ENCODE assay signal across 8 cellular contexts in genomic region chr15:90895571-90896117, GRCh38. TPM values are rescaled to one million over a fixed set of nuclear protein-coding genes. Genes with fewer than 3 reads are reported as not detected.
A peak's percentile ranks its signal among the peaks of the same experiment; 100 is the strongest.
DNase-seq lines count a peak whose midpoint lies in the region; TF ChIP-seq lines count a peak whose summit lies in the region.

No MANE protein-coding gene starts in this region.

- peaks cover 42 to 60% of the 10 kb centered on the region in 2 donors for H3K36me3 Mint-ChIP-seq in CD14-positive monocyte
- no peaks in the 10 kb centered on the region for H3K36me3 Mint-ChIP-seq in osteocyte (ENCODE audit: unreplicated experiment)

- H3K4me3 Mint-ChIP-seq in CD14-positive monocyte (no peak overlapping the region), osteocyte (ENCODE audit: unreplicated experiment) (no peak overlapping the region)

- peak overlapping the region; percentile 74 for H3K27ac ChIP-seq in layer of hippocampus (ENCODE audit: low read depth, low read length)

- peak; percentile 8 for TF ChIP-seq CTCF in CD14-positive monocyte (IDR thresholded peaks at IDR 0.05)
- TF ChIP-seq CTCF in osteocyte (IDR thresholded peaks at IDR 0.05) = no peak

- H3K27ac Mint-ChIP-seq in CD14-positive monocyte = peak overlapping the region; percentile 33 to 89 (median 61)
- no peak overlapping the region for H3K27ac Mint-ChIP-seq in osteocyte (ENCODE audit: unreplicated experiment)

- no peaks in the 10 kb centered on the region for H3K27me3 ChIP-seq in layer of hippocampus (ENCODE audit: control insufficient read depth, insufficient read depth, low read length)

- H3K4me1 Mint-ChIP-seq in CD14-positive monocyte (peaks cover 31% of the 10 kb centered on the region), osteocyte (ENCODE audit: unreplicated experiment) (no peaks in the 10 kb centered on the region)

- H3K27me3 Mint-ChIP-seq in CD14-positive monocyte (ENCODE audit: low read depth in 3 of 3) = peaks cover 0 to 3% (median 2%) of the 10 kb centered on the region in 3 donors
- no peaks in the 10 kb centered on the region for H3K27me3 Mint-ChIP-seq in osteocyte (ENCODE audit: unreplicated experiment)

- H3K9me3 Mint-ChIP-seq in CD14-positive monocyte (no peaks in the 10 kb centered on the region), osteocyte (ENCODE audit: unreplicated experiment) (no peaks in the 10 kb centered on the region)

- DNase-seq in CD14-positive monocyte (ENCODE audit: low spot score) = no peak
- peak; percentile 51 for DNase-seq in HT-29 (ENCODE audit: low spot score)
- DNase-seq in SK-N-DZ (ENCODE audit: low spot score) = peak; percentile 83
- DNase-seq in stimulated activated naive CD4-positive, alpha-beta T cell treated with Interleukin-2 at 50 U/mL for 16 hours (lab: John Stamatoyannopoulos, UW) = no peak
- DNase-seq in stimulated activated CD4-positive, alpha-beta T cell treated with anti-CD3 and anti-CD28 coated beads, Interleukin-4, amount 100 ng/mL, for 24 hours = no peak
- no peak for DNase-seq in retina
- DNase-seq in osteocyte (ENCODE audit: extremely low spot score, unreplicated experiment) = no peak

- intact Hi-C loops in CD14-positive monocyte (cut with micrococcal nuclease) = loop anchor here in 1 of 2 donors (5.0 kb wide), 1 partner anchor 37 kb away; the partner anchor contains the start of gene HDDC3

RNA-seq across cellular contexts. Expression of gene MAN2A2, which starts 7.5 kb away (rescaled TPM):
- polyA plus RNA-seq in CD14-positive monocyte = 1 to 10 TPM; 6.6 to 7.3 TPM
- total RNA-seq in HT-29 (2014; rRNA removed; shearing (Covaris generic)) = 29.8 and 32.7 TPM in 2 replicates
- 8.3 and 8.6 TPM in 2 replicates for polyA plus RNA-seq in SK-N-DZ (2014; cell fraction: cytosol; rRNA removed)
- polyA plus RNA-seq in SK-N-DZ (2014; cell fraction: nucleus; rRNA removed) = 88.2 and 151 TPM in 2 replicates
- 65.2 and 70.0 TPM in 2 replicates for total RNA-seq in osteocyte

RNA-seq across cellular contexts. Expression of gene FES, which starts 11.3 kb away (rescaled TPM):
- polyA plus RNA-seq in CD14-positive monocyte = 100 to 1,000 TPM; 140 to 157 TPM
- total RNA-seq in HT-29 (2014; rRNA removed; shearing (Covaris generic)) = 0.31 and 0.43 TPM in 2 replicates
- 4.5 and 5.1 TPM in 2 replicates for polyA plus RNA-seq in SK-N-DZ (2014; cell fraction: cytosol; rRNA removed)
- 4.8 and 13.5 TPM in 2 replicates for polyA plus RNA-seq in SK-N-DZ (2014; cell fraction: nucleus; rRNA removed)
- 2.2 and 2.5 TPM in 2 replicates for total RNA-seq in osteocyte

RNA-seq across cellular contexts. Expression of gene FURIN, which starts 27.3 kb away (rescaled TPM):
- 10 to 100 TPM in 1 of 2 donors, 1 to 10 TPM in 1; 6.5 to 14.3 TPM for polyA plus RNA-seq in CD14-positive monocyte
- total RNA-seq in HT-29 (2014; rRNA removed; shearing (Covaris generic)) = 54.5 and 63.4 TPM in 2 replicates
- polyA plus RNA-seq in SK-N-DZ (2014; cell fraction: cytosol; rRNA removed) = 6.1 and 6.3 TPM in 2 replicates
- 5.4 and 10.3 TPM in 2 replicates for polyA plus RNA-seq in SK-N-DZ (2014; cell fraction: nucleus; rRNA removed)
- total RNA-seq in osteocyte = 96.2 and 98.3 TPM in 2 replicates

RNA-seq across cellular contexts. Expression of gene HDDC3, which starts 36.7 kb away (rescaled TPM):
- polyA plus RNA-seq in CD14-positive monocyte = 10 to 100 TPM; 14.8 to 19.7 TPM
- 41.1 and 45.7 TPM in 2 replicates for total RNA-seq in HT-29 (2014; rRNA removed; shearing (Covaris generic))
- polyA plus RNA-seq in SK-N-DZ (2014; cell fraction: cytosol; rRNA removed) = 25.1 and 25.3 TPM in 2 replicates
- 17.6 and 23.1 TPM in 2 replicates for polyA plus RNA-seq in SK-N-DZ (2014; cell fraction: nucleus; rRNA removed)
- 9.5 and 11.4 TPM in 2 replicates for total RNA-seq in osteocyte

RNA-seq across cellular contexts. Expression of gene UNC45A, which starts 39.4 kb away (rescaled TPM):
- polyA plus RNA-seq in CD14-positive monocyte = 10 to 100 TPM; 30.4 to 42.6 TPM
- 80.6 and 88.0 TPM in 2 replicates for total RNA-seq in HT-29 (2014; rRNA removed; shearing (Covaris generic))
- polyA plus RNA-seq in SK-N-DZ (2014; cell fraction: cytosol; rRNA removed) = 32.5 and 38.0 TPM in 2 replicates
- 70.6 and 74.9 TPM in 2 replicates for polyA plus RNA-seq in SK-N-DZ (2014; cell fraction: nucleus; rRNA removed)
- 83.0 and 83.5 TPM in 2 replicates for total RNA-seq in osteocyte

Comparison
In these comparisons a context has a peak if more than half of its experiments do, and no peak if none do; other contexts are left out.
1. DNase-seq: peak in HT-29 (single experiment) and SK-N-DZ (single experiment); none in CD14-positive monocyte (single experiment), stimulated activated naive CD4-positive, alpha-beta T cell treated with Interleukin-2 at 50 U/mL for 16 hours (single experiment), stimulated activated CD4-positive, alpha-beta T cell treated with anti-CD3 and anti-CD28 coated beads, Interleukin-4, amount 100 ng/mL, for 24 hours (single experiment), retina (single experiment) and osteocyte (single experiment).